Comparison of ENCODE assay signal across 1 cellular context in genomic region chr7:40755438-40755837, GRCh38.
TF ChIP-seq lines count a peak whose summit lies in the region.

No MANE protein-coding gene starts in this region.

TF ChIP-seq in HepG2, 621 proteins besides CTCF, POLR2A, EP300 and RAD21 (continued from another document and continues in another):
- TF ChIP-seq ZNF646 (CRISPR knock-in tag; IDR thresholded peaks at IDR 0.05) (no peak), AHDC1 (CRISPR knock-in tag; IDR thresholded peaks at IDR 0.05; ENCODE audit: borderline replicate concordance) (peak; percentile 87; the same call in 1 of the 2 replicates), ZNF503 (CRISPR knock-in tag; IDR thresholded peaks at IDR 0.05) (no peak; the same call in 1 of the 2 replicates), ZBED4 (CRISPR knock-in tag; IDR thresholded peaks at IDR 0.05; ENCODE audit: borderline replicate concordance) (no peak), ETS1 (CRISPR knock-in tag; IDR thresholded peaks at IDR 0.05) (no peak), ZNF710 (CRISPR knock-in tag; IDR thresholded peaks at IDR 0.05; ENCODE audit: borderline replicate concordance) (peak; percentile 45; the same call in 1 of the 2 replicates), FLYWCH1 (CRISPR knock-in tag; IDR thresholded peaks at IDR 0.05) (no peak), ZNF264 (CRISPR knock-in tag; IDR thresholded peaks at IDR 0.05) (0 out of 2 replicates have a peak, but pooled peaks have one; percentile 63), ZFY (CRISPR knock-in tag; IDR thresholded peaks at IDR 0.05) (peak; percentile 18; the same call in 1 of the 2 replicates), HOXD1 (CRISPR knock-in tag; IDR thresholded peaks at IDR 0.05) (peak; percentile 44; the same call in 1 of the 2 replicates), GFI1 (CRISPR knock-in tag; IDR thresholded peaks at IDR 0.05; ENCODE audit: borderline replicate concordance) (peak; percentile 54; the same call in 1 of the 2 replicates), ZNF335 (CRISPR knock-in tag; IDR thresholded peaks at IDR 0.05) (no peak), ZBTB39 (CRISPR knock-in tag; IDR thresholded peaks at IDR 0.05) (no peak), ARID5B (CRISPR knock-in tag; IDR thresholded peaks at IDR 0.05) (peak; percentile 95), PBX3 (CRISPR knock-in tag; IDR thresholded peaks at IDR 0.05; ENCODE audit: borderline replicate concordance) (no peak)
